12 cellular contexts compared by ENCODE assay signal in the genomic region with DNA sequence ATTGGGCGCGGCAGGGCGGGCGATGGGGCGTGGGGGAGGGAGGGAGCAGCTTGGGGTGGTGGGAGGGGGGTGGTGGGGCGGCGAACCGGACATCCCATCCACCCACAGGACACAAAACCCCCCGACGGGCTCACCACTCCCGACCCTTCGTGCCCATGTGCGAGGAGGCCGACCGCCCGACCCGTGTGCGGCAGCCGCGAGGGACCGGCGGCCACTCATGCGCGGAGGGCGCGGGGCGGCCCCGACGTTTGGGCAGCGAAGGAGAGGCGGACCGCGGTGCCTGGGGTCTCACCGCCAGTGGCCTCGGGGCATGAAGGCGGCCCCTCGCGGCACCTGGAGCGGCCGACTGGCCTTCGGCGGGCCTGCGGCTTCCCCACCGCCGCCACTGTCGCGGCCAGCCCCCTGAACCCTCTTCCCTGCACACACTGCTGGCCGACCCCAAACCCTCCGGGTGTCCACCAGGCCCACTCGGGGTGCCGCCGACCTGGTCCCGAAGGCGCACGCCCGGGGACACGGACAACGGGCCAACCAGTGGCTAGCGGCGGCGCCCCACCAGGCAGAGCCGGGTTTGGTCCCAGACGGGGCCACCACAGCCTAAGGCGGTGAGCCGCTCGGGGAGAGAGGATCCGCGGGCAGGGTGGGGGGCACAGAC.
"Had no signal": no experiment of that assay in that cellular context is flagged by ENCODE, and none has a peak within 500 bp of the region (broad histone marks: within the 10 kb centered on the region; RNA-seq: fewer than 3 reads in every experiment).

No MANE protein-coding gene starts in this region.

- H3K4me3 ChIP-seq: lower lobe of right lung had no signal

- H3K9me3 ChIP-seq: neutrophil, sigmoid colon had no signal

- ATAC-seq: activated CD8-positive, alpha-beta T cell treated with anti-CD3 and anti-CD28 coated beads for 36 hours; lower lobe of right lung; naive thymus-derived CD4-positive, alpha-beta T cell had no signal

- H3K36me3 ChIP-seq: lower lobe of right lung, neutrophil, sigmoid colon, WERI-Rb-1 had no signal

- DNase-seq: activated CD4-positive, alpha-beta T cell treated with anti-CD3 and anti-CD28 coated beads for 4 hours; activated CD8-positive, alpha-beta T cell treated with anti-CD3 and anti-CD28 coated beads for 36 hours; activated naive CD4-positive, alpha-beta T cell treated with anti-CD3 and anti-CD28 coated beads, Interleukin-2, amount 10 ng/mL, durations not matched to agents 7 days and 5 days; erythroblast; hypothalamus; lower lobe of right lung; naive thymus-derived CD4-positive, alpha-beta T cell; sigmoid colon; stimulated activated CD4-positive, alpha-beta T cell treated with anti-CD3 and anti-CD28 coated beads, Interleukin-12 subunit alpha, Interleukin-12 subunit beta, amount 100 ng/mL, for 4 hours; WERI-Rb-1 had no signal

- H3K4me1 ChIP-seq: lower lobe of right lung had no signal

- FAIRE-seq: urothelium cell line had no signal

- H3K27ac ChIP-seq: lower lobe of right lung, neutrophil, sigmoid colon, WERI-Rb-1 had no signal
